8 cellular contexts compared by ENCODE assay signal in the genomic region with DNA sequence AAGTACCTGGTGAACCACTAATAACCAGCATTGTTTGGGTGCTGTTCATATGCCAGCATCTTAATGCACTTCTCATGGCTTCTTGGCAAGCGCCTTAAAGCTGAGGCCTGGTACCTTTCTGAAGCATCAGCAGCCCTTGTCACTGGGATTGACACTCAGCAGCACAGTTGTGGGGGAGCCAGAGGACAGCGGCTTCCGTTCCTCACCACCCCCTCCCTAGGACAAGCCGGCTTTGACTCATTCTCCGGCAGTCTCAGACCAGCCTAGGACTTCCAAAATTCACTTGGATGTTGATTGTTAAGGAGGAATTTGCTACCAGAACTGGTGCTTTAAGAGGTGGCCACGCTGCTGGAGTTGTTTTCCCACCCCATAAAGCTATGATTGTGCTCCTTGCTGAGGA.
DNase-seq lines count a peak whose midpoint lies in the region; ATAC-seq and TF ChIP-seq lines count a peak whose summit lies in the region.
"Not testable (repeated sequence)": the region's sequence is repeated elsewhere in the genome, so short reads cannot be mapped to it uniquely, and the experiment has no call there.

No MANE protein-coding gene starts in this region.

- BruUV-seq in HCT116 (replicated peaks; lab: Mats Ljungman, UMichigan); Panc1 (replicated peaks; lab: Mats Ljungman, UMichigan): not testable (repeated sequence)

- not testable (repeated sequence) for H3K9ac ChIP-seq in HCT116 (ENCODE audit: low read length)

- intact Hi-C loops in HCT116 (cut with micrococcal nuclease); Panc1 (cut with micrococcal nuclease; ENCODE audit: unreplicated experiment); Right ventricle myocardium superior (cut with DNase I); heart left ventricle (cut with DNase I); heart right ventricle (cut with DNase I); right cardiac atrium (cut with DNase I); left lung (cut with DNase I); upper lobe of right lung (cut with DNase I): not testable (repeated sequence)

- not testable (repeated sequence) for TF ChIP-seq POLR2A in HCT116 (IDR thresholded peaks at IDR 0.05; ENCODE audit: borderline replicate concordance, extremely low read depth, insufficient read depth, insufficient read length); heart left ventricle (IDR thresholded peaks at IDR 0.05)

- no CpG with 5 or more reads among the region's 6 CpGs for WGBS in heart left ventricle, 4 donors
- no CpG with 5 or more reads among the region's 6 CpGs for WGBS in heart right ventricle, 2 donors
- no CpG with 5 or more reads among the region's 6 CpGs for WGBS in right cardiac atrium

- POLR2A ChIA-PET in HCT116 (lab: Charles Lee); Panc1 (lab: Charles Lee): not testable (repeated sequence)

- H3K4me3 ChIP-seq in HCT116 (replicated peaks in 1 of 2; ENCODE audit: low read depth in 1 of 2, low read length in 2 of 2); Panc1 (ENCODE audit: low read depth in 2 of 2, low read length in 2 of 2); heart left ventricle; heart right ventricle; right cardiac atrium (ENCODE audit: low read length); left lung; upper lobe of right lung: not testable (repeated sequence)

- not testable (repeated sequence) for H4K20me1 ChIP-seq in HCT116 (ENCODE audit: insufficient read depth)

- CTCF ChIA-PET in HCT116 (lab: Charles Lee); Panc1 (lab: Charles Lee): not testable (repeated sequence)

- RAD21 ChIA-PET in HCT116 (lab: Charles Lee; ENCODE audit: low non-redundant PET in 1 of 2, low total read pairs in 2 of 2, uncharacterized antibody in 2 of 2, unreplicated experiment in 2 of 2): not testable (repeated sequence)

- DNase-seq in HCT116 (ENCODE audit: low read depth, low spot score); Panc1 (ENCODE audit: low read depth, low spot score); Right ventricle myocardium superior; heart left ventricle; heart right ventricle; right cardiac atrium; left lung; upper lobe of right lung: not testable (repeated sequence)

- TF ChIP-seq CTCF in HCT116 (IDR thresholded peaks at IDR 0.05 in 2 of 3, conservative IDR thresholded peaks at IDR 0.05 in 1 of 3; ENCODE audit: borderline replicate concordance in 1 of 3, insufficient read depth in 1 of 3, low read depth in 2 of 3, low read length in 2 of 3); Panc1 (IDR thresholded peaks at IDR 0.05); heart left ventricle (IDR thresholded peaks at IDR 0.05); heart right ventricle (IDR thresholded peaks at IDR 0.05); left lung (IDR thresholded peaks at IDR 0.05); upper lobe of right lung (IDR thresholded peaks at IDR 0.05): not testable (repeated sequence)

- H3K9me3 ChIP-seq in HCT116 (ENCODE audit: control insufficient read depth in 1 of 2, insufficient read depth in 1 of 2, low read depth in 1 of 2, low read length in 2 of 2); Panc1 (ENCODE audit: control insufficient read depth, insufficient read depth, low read depth, low read length); heart left ventricle; heart right ventricle; right cardiac atrium (ENCODE audit: control insufficient read depth, low read length); left lung; upper lobe of right lung: not testable (repeated sequence)

- not testable (repeated sequence) for TF ChIP-seq RAD21 in HCT116 (IDR thresholded peaks at IDR 0.05; ENCODE audit: low read depth)

- H2AFZ ChIP-seq in HCT116 (ENCODE audit: low read depth, low read length, poor library complexity, severe bottlenecking): not testable (repeated sequence)

- in situ Hi-C loops in Panc1 (cut with HindIII; ENCODE audit: low pct_unique_long_range_greater_than_20kb, low sequenced_read_pairs): not testable (repeated sequence)

- H3K79me2 ChIP-seq in HCT116 (ENCODE audit: insufficient read depth, low read length): not testable (repeated sequence)

- H3K27ac ChIP-seq in HCT116 (ENCODE audit: low read depth, low read length); Panc1 (ENCODE audit: low read length); heart left ventricle; heart right ventricle; right cardiac atrium (ENCODE audit: low read length); left lung; upper lobe of right lung: not testable (repeated sequence)

- ATAC-seq in HCT116: peak; percentile 27; the same call in 1 of the 2 replicates
- 0 out of 2 replicates have a peak, but pooled peaks have one; percentile 16 for ATAC-seq in Panc1
- peak; percentile 29 for ATAC-seq in Right ventricle myocardium superior (ENCODE audit: poor library complexity)
- ATAC-seq in heart left ventricle: peak in 3 of 4 donors; percentile 26 to 57 (median 52)
- peak in 5 of 8 donors; percentile 56 to 65 (median 58) for ATAC-seq in heart right ventricle
- peak; percentile 64 to 68 for ATAC-seq in right cardiac atrium
- ATAC-seq in left lung: peak; percentile 9
- peak; percentile 14 for ATAC-seq in upper lobe of right lung

- H3K36me3 ChIP-seq in HCT116 (ENCODE audit: control insufficient read depth in 1 of 2, insufficient read depth in 2 of 2, low read length in 2 of 2); Panc1 (ENCODE audit: control insufficient read depth, insufficient read depth, low read length); heart left ventricle; heart right ventricle; left lung; upper lobe of right lung: not testable (repeated sequence)

- not testable (repeated sequence) for H3K4me2 ChIP-seq in HCT116 (ENCODE audit: low read length)

- H3K27me3 ChIP-seq in HCT116 (ENCODE audit: insufficient read depth, low read length); Panc1 (ENCODE audit: control insufficient read depth, insufficient read depth, low read length); heart left ventricle; heart right ventricle; right cardiac atrium (ENCODE audit: control insufficient read depth, insufficient read depth); left lung; upper lobe of right lung: not testable (repeated sequence)

- H3K9me2 ChIP-seq in HCT116 (ENCODE audit: insufficient read depth): not testable (repeated sequence)

- H3K4me1 ChIP-seq in HCT116 (ENCODE audit: control insufficient read depth in 1 of 2, insufficient read depth in 2 of 2, low read length in 2 of 2); Panc1 (ENCODE audit: control insufficient read depth, insufficient read depth, low read length); heart left ventricle; heart right ventricle; right cardiac atrium (ENCODE audit: control insufficient read depth, insufficient read depth, low read length); left lung; upper lobe of right lung: not testable (repeated sequence)

Comparison
In these comparisons a context has a peak if more than half of its experiments do, and no peak if none do; other contexts are left out.
1. ATAC-seq: peak in every context shown above with its lines; median percentile 66 in right cardiac atrium; 58 in heart right ventricle; 52 in heart left ventricle; 29 in Right ventricle myocardium superior; 27 in HCT116; 16 in Panc1; 14 in upper lobe of right lung; 9 in left lung.